Comparison of ENCODE assay signal across 25 cellular contexts in the genomic region with DNA sequence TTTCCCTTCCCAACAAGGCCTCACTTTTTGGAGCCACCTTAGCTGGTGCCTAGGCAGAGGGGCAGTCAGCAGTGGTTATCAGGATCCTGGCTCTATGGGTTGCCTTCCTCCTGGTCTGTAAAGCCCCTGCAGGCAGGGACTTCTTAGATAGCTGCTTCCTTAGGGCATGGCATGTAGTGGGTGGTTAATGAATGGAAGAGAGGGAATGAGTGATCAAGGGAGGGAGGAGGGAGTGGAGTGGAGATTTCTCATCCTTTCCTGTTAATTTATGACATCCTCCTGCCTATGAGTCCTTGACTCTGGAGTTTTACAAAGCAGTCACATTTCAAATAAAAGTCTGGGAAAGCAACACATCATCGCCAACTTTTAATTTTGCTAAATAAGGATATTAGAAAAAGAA. TPM values are rescaled to one million over a fixed set of nuclear protein-coding genes. Genes with fewer than 3 reads are reported as not detected.
"Had no signal": no experiment of that assay in that cellular context is flagged by ENCODE, and none has a peak within 500 bp of the region (broad histone marks: within the 10 kb centered on the region; RNA-seq: fewer than 3 reads in every experiment).

No MANE protein-coding gene starts in this region.

- ATAC-seq: activated CD8-positive, alpha-beta T cell treated with anti-CD3 and anti-CD28 coated beads for 36 hours; activated naive CD4-positive, alpha-beta T cell treated with anti-CD3 and anti-CD28 coated beads, Interleukin-2, amount 50 U/mL, for 72 hours; foreskin keratinocyte; right cardiac atrium; stimulated activated effector memory CD8-positive, alpha-beta T cell treated with anti-CD3 and anti-CD28 coated beads, Interleukin-12 subunit alpha, Interleukin-12 subunit beta, amount 100 ng/mL, for 72 hours had no signal

- FAIRE-seq: bronchial epithelial cell, endothelial cell of umbilical vein, islet of Langerhans had no signal

- DNase-seq: activated CD4-positive, alpha-beta T cell treated with anti-CD3 and anti-CD28 coated beads, Interleukin-2, amount 10 ng/mL, durations not matched to agents 24 days and 14 days; activated CD4-positive, CD25-positive, alpha-beta regulatory T cell; activated CD8-positive, alpha-beta T cell treated with anti-CD3 and anti-CD28 coated beads for 36 hours; activated gamma-delta T cell treated with Interleukin-2 at 50 U/mL for 16 hours; activated T-cell treated with anti-CD3 and anti-CD28 coated beads, Interleukin-2, amount 50 U/mL, for 48 hours; adrenal gland; cerebellar nuclear complex; effector CD8-positive, alpha-beta T cell; foreskin keratinocyte; glutamatergic neuron; hippocampal formation; left ventricle myocardium inferior; occipital lobe; stimulated activated CD4-positive, alpha-beta T cell treated with anti-CD3 and anti-CD28 coated beads, Interleukin-4, amount 100 ng/mL, for 24 hours; stomach; T1000; upper lobe of left lung had no signal

RNA-seq across cellular contexts. Expression of gene SNX20, which starts 40.7 kb away (rescaled TPM):
- total RNA-seq: bronchial epithelial cell, endothelial cell of umbilical vein, foreskin keratinocyte, progenitor cell of endocrine pancreas had no signal
- polyA plus RNA-seq: endothelial cell of umbilical vein, foreskin keratinocyte, neural cell had no signal

RNA-seq across cellular contexts. Expression of gene NOD2, which starts 53.0 kb away (rescaled TPM):
- total RNA-seq: progenitor cell of endocrine pancreas had no signal
- polyA plus RNA-seq: neural cell had no signal
